29 cellular contexts compared by ENCODE assay signal in the genomic region with DNA sequence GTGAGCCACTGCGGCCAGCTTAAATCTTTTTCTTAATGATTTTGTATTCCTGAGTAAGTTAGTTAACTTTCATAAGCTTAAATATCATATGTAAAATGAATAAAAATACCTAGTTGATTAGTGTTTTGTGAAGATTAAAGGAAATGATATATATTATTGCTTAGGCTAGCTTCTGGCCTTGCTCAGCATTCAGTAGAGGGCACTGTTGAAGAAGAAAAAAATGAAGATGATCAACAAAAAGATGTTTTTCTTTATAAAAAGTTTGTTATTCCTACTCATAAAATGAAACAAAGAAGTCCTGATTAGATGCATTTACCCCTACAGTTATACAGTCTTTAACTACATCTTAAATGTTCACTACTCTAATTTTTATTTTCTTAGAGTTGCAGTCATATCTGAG.
"Had no signal": no experiment of that assay in that cellular context is flagged by ENCODE, and none has a peak within 500 bp of the region (broad histone marks: within the 10 kb centered on the region; RNA-seq: fewer than 3 reads in every experiment).

No MANE protein-coding gene starts in this region.

- H3K79me2 ChIP-seq: hepatocyte had no signal

- H3K27me3 ChIP-seq: ascending aorta, gastroesophageal sphincter, hepatocyte, neutrophil, pancreas, uterus had no signal

- H3K9me3 ChIP-seq: ascending aorta, gastroesophageal sphincter, mucosa of descending colon, neutrophil, pancreas, prostate gland, uterus had no signal

- H3K4me3 ChIP-seq: ascending aorta, gastroesophageal sphincter, hepatocyte, mucosa of descending colon, pancreas, prostate gland, smooth muscle cell, uterus had no signal

- H3K27ac ChIP-seq: ascending aorta, epithelial cell of prostate, gastroesophageal sphincter, hepatocyte, neutrophil, pancreas, prostate gland, uterus had no signal

- H3K4me2 ChIP-seq: hepatocyte, smooth muscle cell had no signal

- DNase-seq: activated CD4-positive, alpha-beta memory T cell treated with anti-CD3 and anti-CD28 coated beads, Interleukin-2, amount 10 ng/mL, durations not matched to agents 7 days and 5 days; activated CD4-positive, alpha-beta T cell treated with anti-CD3 and anti-CD28 coated beads, Interleukin-2, amount 10 ng/mL, durations not matched to agents 7 days and 5 days; activated CD4-positive, CD25-positive, alpha-beta regulatory T cell treated with anti-CD3 and anti-CD28 coated beads, Interleukin-2, amount 50 U/mL, for 72 hours; activated CD8-positive, alpha-beta memory T cell treated with anti-CD3 and anti-CD28 coated beads, Interleukin-2, amount 50 U/mL, for 48 hours; activated gamma-delta T cell; activated naive CD4-positive, alpha-beta T cell treated with anti-CD3 and anti-CD28 coated beads, Interleukin-2, amount 10 ng/mL, durations not matched to agents 7 days and 5 days; activated naive CD8-positive, alpha-beta T cell treated with anti-CD3 and anti-CD28 coated beads, Interleukin-2, amount 10 ng/mL, durations not matched to agents 7 days and 5 days; activated T-cell treated with anti-CD3 and anti-CD28 coated beads, Interleukin-2, amount 50 U/mL, for 24 hours; left cardiac atrium; left ventricle myocardium superior; mucosa of descending colon; pancreas; retina; stimulated activated CD4-positive, alpha-beta T cell treated with anti-CD3 and anti-CD28 coated beads, Interleukin-1b, Interleukin-23, amount 100 ng/mL, for 48 hours; stimulated activated CD4-positive, alpha-beta T cell treated with anti-CD3 and anti-CD28 coated beads, Interleukin-4, amount 100 ng/mL, for 4 hours; stimulated activated CD8-positive, alpha-beta memory T cell treated with anti-CD3 and anti-CD28 coated beads, Interleukin-4, amount 100 ng/mL, for 48 hours; stimulated activated naive CD8-positive, alpha-beta T cell treated with anti-CD3 and anti-CD28 coated beads, Interleukin-15, amount 100 ng/mL, for 72 hours; substantia nigra; T1000; uterus had no signal

- H3K4me1 ChIP-seq: ascending aorta, gastroesophageal sphincter, prostate gland, uterus had no signal

- ATAC-seq: gastroesophageal sphincter; left cardiac atrium; left ventricle myocardium superior; mucosa of descending colon; natural killer cell treated with Interleukin-12 subunit alpha and Interleukin-12 subunit beta and Interleukin-15 and Interleukin-18, amount 100 ng/mL, for 72 hours; pancreas; stimulated activated memory B cell treated with anti-CD40 and anti-IgM and Interleukin-4, amounts not matched to agents 10 μg/mL and 1 μg/mL and 100 μg/mL, for 72 hours; stimulated activated naive CD8-positive, alpha-beta T cell treated with anti-CD3 and anti-CD28 coated beads, Interleukin-15, amount 100 ng/mL, for 72 hours had no signal

- H2AFZ ChIP-seq: hepatocyte had no signal

- H3K36me3 ChIP-seq: ascending aorta, gastroesophageal sphincter, neutrophil, pancreas, prostate gland, uterus had no signal
